In the genomic region with DNA sequence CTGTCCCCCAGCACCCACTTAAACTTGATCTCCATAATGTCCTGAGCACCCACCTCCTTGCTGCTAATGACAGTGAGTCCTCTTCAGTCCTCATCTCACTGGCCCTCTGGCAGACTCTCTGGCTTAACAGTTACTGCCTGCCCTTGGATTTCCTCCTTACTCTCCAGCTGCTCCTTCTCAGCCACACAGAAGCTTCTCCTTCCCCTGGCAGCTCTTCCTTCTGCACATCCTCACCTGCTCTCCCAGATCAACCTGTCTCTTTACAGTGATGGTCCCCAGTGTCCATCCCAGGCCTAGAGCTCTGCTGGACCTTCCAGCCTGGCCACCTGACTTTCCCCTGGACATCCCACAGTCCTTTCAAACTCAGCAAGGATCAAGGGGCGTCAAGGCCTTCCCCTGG, we compare ENCODE assay signal across 26 cellular contexts. TPM values are rescaled to one million over a fixed set of nuclear protein-coding genes. Genes with fewer than 3 reads are reported as not detected.
A peak's percentile ranks its signal among the peaks of the same experiment; 100 is the strongest.
DNase-seq lines count a peak whose midpoint lies in the region; ATAC-seq, FAIRE-seq and TF ChIP-seq lines count a peak whose summit lies in the region.
"Had no signal": no experiment of that assay in that cellular context is flagged by ENCODE, and none has a peak within 500 bp of the region (broad histone marks: within the 10 kb centered on the region; RNA-seq: fewer than 3 reads in every experiment).

No MANE protein-coding gene starts in this region.

- H3K79me1 ChIP-seq in H1 (ENCODE audit: low read depth, low read length) (no peaks in the 10 kb centered on the region), trophoblast cell (ENCODE audit: low read length) (peaks cover 10% of the 10 kb centered on the region)

- H3K23me2 ChIP-seq in H1 (ENCODE audit: low read depth, low read length): no peaks in the 10 kb centered on the region

- H3K27me3 Mint-ChIP-seq in T-helper 1 cell treated with Interleukin-12 subunit alpha and Interleukin-12 subunit beta and Interleukin-4 antibody, amounts not matched to agents 30 μg/mL and 1 μg/mL, for 36 hours (ENCODE audit: low read depth): peaks cover 6% of the 10 kb centered on the region
- H3K27me3 Mint-ChIP-seq: activated CD4-positive, alpha-beta T cell treated with anti-CD3 and anti-CD28 coated beads for 36 hours had no signal

- H3K4me3 ChIP-seq in OCI-LY3 (ENCODE audit: low read length): no peak overlapping the region
- no peak overlapping the region for H3K4me3 ChIP-seq in H1 (ENCODE audit: extremely low read depth in 1 of 4, insufficient read depth in 2 of 4, low read depth in 3 of 4, low read length in 4 of 4)
- H3K4me3 ChIP-seq in trophoblast cell (ENCODE audit: low read depth, low read length): no peak overlapping the region
- H3K4me3 ChIP-seq in Peyer's patch: no peak overlapping the region
- H3K4me3 ChIP-seq: body of pancreas, esophagus squamous epithelium, testis, uterus had no signal

- POLR2A ChIA-PET in H1 (lab: Charles Lee; ENCODE audit: partially characterized antibody): interaction anchor here (1.2 to 4.1 kb wide), 5 partner anchors 8 to 46 kb away, joined by 3 to 18 read pairs (median 4); no protein-coding TSS in a partner anchor

- H3K4me1 ChIP-seq in OCI-LY3 (ENCODE audit: low read length): peaks cover 23% of the 10 kb centered on the region
- peaks cover 2 to 9% (median 6%) of the 10 kb centered on the region in 4 experiments for H3K4me1 ChIP-seq in H1 (replicated peaks in 1 of 4; ENCODE audit: control insufficient read depth in 3 of 4, insufficient read depth in 4 of 4, low read length in 3 of 4)
- H3K4me1 ChIP-seq in trophoblast cell (ENCODE audit: control insufficient read depth in 1 of 2, insufficient read depth in 2 of 2, low read length in 2 of 2): peaks cover 4 to 11% of the 10 kb centered on the region in 2 experiments
- H3K4me1 ChIP-seq in Peyer's patch: no peaks in the 10 kb centered on the region
- H3K4me1 ChIP-seq: testis, uterus had no signal

- TF ChIP-seq POLR2A in H1 (IDR thresholded peaks at IDR 0.05; ENCODE audit: control extremely low read depth in 1 of 2, low read depth in 2 of 2, low read length in 2 of 2) (no peak), Peyer's patch (IDR thresholded peaks at IDR 0.05) (no peak)

- H3K27ac Mint-ChIP-seq in T-helper 1 cell treated with Interleukin-12 subunit alpha and Interleukin-12 subunit beta and Interleukin-4 antibody, amounts not matched to agents 30 μg/mL and 1 μg/mL, for 36 hours: peak overlapping the region; percentile 43
- H3K27ac Mint-ChIP-seq: activated CD4-positive, alpha-beta T cell treated with anti-CD3 and anti-CD28 coated beads for 36 hours; HFFc6 had no signal

- no peak for DNase-seq in T-helper 1 cell
- DNase-seq in H1 (ENCODE audit: low read depth in 1 of 2, low spot score in 2 of 2): no peak
- DNase-seq in trophoblast cell: no peak
- DNase-seq in Peyer's patch: no peak
- DNase-seq in SHP77 treated with DMSO at 0.1 percent for 48 hours (lab: John Stamatoyannopoulos, UW): no peak
- DNase-seq: 8988T; activated CD4-positive, alpha-beta T cell treated with anti-CD3 and anti-CD28 coated beads for 36 hours; activated T-cell treated with anti-CD3 and anti-CD28 coated beads, Interleukin-2, amount 50 U/mL, for 4 hours; body of pancreas; Calu3; CD4-positive, CD25-positive, alpha-beta regulatory T cell; cerebellar nuclear complex; esophagus squamous epithelium; foreskin keratinocyte; HFFc6; kidney; midbrain; naive thymus-derived CD8-positive, alpha-beta T cell; NCI-H1092; NCI-H187; stimulated activated naive CD4-positive, alpha-beta T cell; testis; uterus had no signal

- no peak overlapping the region for H2BK5ac ChIP-seq in H1 (ENCODE audit: low read depth, low read length)
- no peak overlapping the region for H2BK5ac ChIP-seq in trophoblast cell (ENCODE audit: low read depth, low read length, poor library complexity)

- H3K4me3 Mint-ChIP-seq in T-helper 1 cell treated with Interleukin-12 subunit alpha and Interleukin-12 subunit beta and Interleukin-4 antibody, amounts not matched to agents 30 μg/mL and 1 μg/mL, for 36 hours: no peak overlapping the region
- H3K4me3 Mint-ChIP-seq: activated CD4-positive, alpha-beta T cell treated with anti-CD3 and anti-CD28 coated beads for 36 hours; activated T-cell treated with anti-CD3 and anti-CD28 coated beads, Interleukin-2, amount 50 U/mL, for 4 hours; HFFc6; naive thymus-derived CD8-positive, alpha-beta T cell had no signal

- H2BK20ac ChIP-seq in H1 (ENCODE audit: low read length): peak overlapping the region; percentile 66

- no peaks in the 10 kb centered on the region for H3K79me2 ChIP-seq in OCI-LY3 (ENCODE audit: low read length)
- no peaks in the 10 kb centered on the region for H3K79me2 ChIP-seq in H1 (ENCODE audit: control insufficient read depth in 1 of 2, insufficient read depth in 2 of 2, low read length in 2 of 2)
- H3K79me2 ChIP-seq in trophoblast cell (ENCODE audit: control insufficient read depth, insufficient read depth, low read length, poor library complexity): no peaks in the 10 kb centered on the region

- CTCF ChIA-PET in H1 (lab: Charles Lee; ENCODE audit: partially characterized antibody): interaction anchor here (0.6 to 1.9 kb wide), 6 partner anchors 16 to 117 kb away, joined by 3 to 4 read pairs (median 3); no protein-coding TSS in a partner anchor

- H3K27ac ChIP-seq in OCI-LY3 (ENCODE audit: low read length) (no peak overlapping the region), H1 (ENCODE audit: low read depth, low read length) (no peak overlapping the region), trophoblast cell (ENCODE audit: low read depth, low read length) (no peak overlapping the region), Peyer's patch (no peak overlapping the region)
- H3K27ac ChIP-seq: body of pancreas, esophagus squamous epithelium, foreskin keratinocyte, testis, uterus had no signal

- no peaks in the 10 kb centered on the region for H4K20me1 ChIP-seq in OCI-LY3 (ENCODE audit: insufficient read depth, low read length)
- H4K20me1 ChIP-seq in H1 (replicated peaks in 1 of 2; ENCODE audit: control insufficient read depth in 1 of 2, insufficient read depth in 2 of 2, low read length in 2 of 2): no peaks in the 10 kb centered on the region

- no peak overlapping the region for H2AFZ ChIP-seq in OCI-LY3 (ENCODE audit: low read depth, low read length)
- H2AFZ ChIP-seq in H1 (ENCODE audit: low read length): no peak overlapping the region
- no peak overlapping the region for H2AFZ ChIP-seq in trophoblast cell (ENCODE audit: insufficient read depth, low read length, poor library complexity)

- H3K36me3 ChIP-seq in OCI-LY3 (replicated peaks; ENCODE audit: low read depth, low read length) (no peaks in the 10 kb centered on the region), H1 (ENCODE audit: control insufficient read depth in 2 of 4, insufficient read depth in 4 of 4, low read length in 3 of 4) (no peaks in the 10 kb centered on the region), trophoblast cell (ENCODE audit: control insufficient read depth in 1 of 2, insufficient read depth in 2 of 2, low read length in 2 of 2) (no peaks in the 10 kb centered on the region), Peyer's patch (no peaks in the 10 kb centered on the region)
- H3K36me3 ChIP-seq: esophagus squamous epithelium, uterus had no signal

- H2BK12ac ChIP-seq in H1 (ENCODE audit: low read depth, low read length): peak overlapping the region; percentile 96; the same call in 1 of the 2 replicates
- H2BK12ac ChIP-seq in trophoblast cell (ENCODE audit: low read length): peak overlapping the region; percentile 6

- H3K27me3 ChIP-seq in OCI-LY3 (ENCODE audit: low read depth, low read length) (no peaks in the 10 kb centered on the region), H1 (replicated peaks in 1 of 4; ENCODE audit: control insufficient read depth in 3 of 4, extremely low read depth in 1 of 4, insufficient read depth in 3 of 4, low read length in 3 of 4) (no peaks in the 10 kb centered on the region), trophoblast cell (ENCODE audit: insufficient read depth, low read length) (no peaks in the 10 kb centered on the region), Peyer's patch (no peaks in the 10 kb centered on the region)
- H3K27me3 ChIP-seq: body of pancreas, esophagus squamous epithelium, testis, uterus had no signal

- no peak overlapping the region for H4K8ac ChIP-seq in H1 (ENCODE audit: extremely low read depth, insufficient read depth, low read length)
- H4K8ac ChIP-seq in trophoblast cell (ENCODE audit: low read depth, low read length): no peak overlapping the region

- no peak for FAIRE-seq in H1 (lab: Jason Lieb, UNC)
- FAIRE-seq: kidney had no signal

- ATAC-seq in HG03175 (IDR thresholded peaks at IDR 0.05; ENCODE audit: unreplicated experiment): no peak
- ATAC-seq: activated CD4-positive, alpha-beta T cell treated with anti-CD3 and anti-CD28 coated beads for 36 hours; activated T-cell treated with anti-CD3 and anti-CD28 coated beads, Interleukin-2, amount 50 U/mL, for 4 hours; body of pancreas; foreskin keratinocyte; naive thymus-derived CD8-positive, alpha-beta T cell had no signal

- H3K36me3 Mint-ChIP-seq in T-helper 1 cell treated with Interleukin-12 subunit alpha and Interleukin-12 subunit beta and Interleukin-4 antibody, amounts not matched to agents 30 μg/mL and 1 μg/mL, for 36 hours (ENCODE audit: low read depth): peaks cover 3% of the 10 kb centered on the region
- H3K36me3 Mint-ChIP-seq: CD4-positive, CD25-positive, alpha-beta regulatory T cell; naive thymus-derived CD8-positive, alpha-beta T cell had no signal

- H3K9me3 ChIP-seq in OCI-LY3 (ENCODE audit: insufficient read depth, low read length) (no peaks in the 10 kb centered on the region), H1 (ENCODE audit: insufficient read depth in 2 of 2, low read depth in 1 of 2, low read length in 1 of 2) (no peaks in the 10 kb centered on the region), trophoblast cell (ENCODE audit: insufficient read depth, low read depth, low read length) (peaks cover 5% of the 10 kb centered on the region), Peyer's patch (no peaks in the 10 kb centered on the region)
- H3K9me3 ChIP-seq: body of pancreas, esophagus squamous epithelium, testis, uterus had no signal

- TF ChIP-seq CTCF in OCI-LY3 (IDR thresholded peaks at IDR 0.05; ENCODE audit: low read depth, low read length) (no peak), H1 (IDR thresholded peaks at IDR 0.05; ENCODE audit: control extremely low read depth in 1 of 3, insufficient read depth in 1 of 3, low read depth in 1 of 3, low read length in 3 of 3) (no peak), Peyer's patch (IDR thresholded peaks at IDR 0.05) (no peak)

- peak overlapping the region; percentile 96 for H2BK15ac ChIP-seq in H1 (ENCODE audit: low read length)

- H3K4ac ChIP-seq in H1 (replicated peaks; ENCODE audit: insufficient read length, low read depth, low read length): no peak overlapping the region
- H3K4ac ChIP-seq in trophoblast cell (ENCODE audit: low read depth, low read length): no peak overlapping the region

- peak overlapping the region; percentile 71; the same call in 1 of the 2 replicates for H3K18ac ChIP-seq in H1 (ENCODE audit: extremely low read depth, low read length)
- no peak overlapping the region for H3K18ac ChIP-seq in trophoblast cell (ENCODE audit: low read length)

- no peak overlapping the region for H2BK120ac ChIP-seq in H1 (replicated peaks; ENCODE audit: low read depth, low read length)
- peak overlapping the region; percentile 63 for H2BK120ac ChIP-seq in trophoblast cell (ENCODE audit: insufficient read depth, low read length, poor library complexity)

- H3K9me3 Mint-ChIP-seq in T-helper 1 cell treated with Interleukin-12 subunit alpha and Interleukin-12 subunit beta and Interleukin-4 antibody, amounts not matched to agents 30 μg/mL and 1 μg/mL, for 36 hours: no peaks in the 10 kb centered on the region
- H3K9me3 Mint-ChIP-seq: activated T-cell treated with anti-CD3 and anti-CD28 coated beads, Interleukin-2, amount 50 U/mL, for 4 hours; HFFc6; naive thymus-derived CD8-positive, alpha-beta T cell had no signal

- no peak for TF ChIP-seq EP300 in H1 (IDR thresholded peaks at IDR 0.05; ENCODE audit: borderline replicate concordance in 1 of 2, low read depth in 2 of 2, low read length in 2 of 2)

- H4K12ac ChIP-seq in trophoblast cell (ENCODE audit: low read depth, low read length): no peak overlapping the region

- no peak overlapping the region for H3K56ac ChIP-seq in H1 (replicated peaks; ENCODE audit: insufficient read length, low read depth, low read length)

- no peak overlapping the region for H3K14ac ChIP-seq in H1 (ENCODE audit: insufficient read length)
- H3K14ac ChIP-seq in trophoblast cell (ENCODE audit: low read length): peak overlapping the region; percentile 39

- H3K23ac ChIP-seq in H1 (ENCODE audit: insufficient read length) (no peak overlapping the region), trophoblast cell (ENCODE audit: low read length) (no peak overlapping the region)

- 83% methylated on average over 1 of the region's 1 CpG; no CpG with 5 or more reads in 1 of the 2 experiments for WGBS in H1 (ENCODE audit: extremely low coverage in 1 of 2, insufficient coverage in 1 of 2, insufficient read length in 1 of 2, insufficient replicate concordance in 2 of 2, low coverage in 1 of 2, low lambda C conversion rate in 2 of 2, missing lambda C conversion rate in 1 of 2), 2 experiments
- WGBS in trophoblast cell (ENCODE audit: extremely low coverage, insufficient coverage, insufficient read length): no CpG with 5 or more reads among the region's 1 CpG

- peaks cover 17% of the 10 kb centered on the region for H3K4me1 Mint-ChIP-seq in T-helper 1 cell treated with Interleukin-12 subunit alpha and Interleukin-12 subunit beta and Interleukin-4 antibody, amounts not matched to agents 30 μg/mL and 1 μg/mL, for 36 hours (ENCODE audit: low read depth)
- H3K4me1 Mint-ChIP-seq: naive thymus-derived CD8-positive, alpha-beta T cell had no signal

- H3K4me2 ChIP-seq in OCI-LY3 (ENCODE audit: low read length): peak overlapping the region; percentile 11
- no peak overlapping the region for H3K4me2 ChIP-seq in H1 (ENCODE audit: insufficient read depth in 1 of 2, low read depth in 2 of 2, low read length in 2 of 2)
- H3K4me2 ChIP-seq in trophoblast cell (ENCODE audit: low read length): no peak overlapping the region

- H4K5ac ChIP-seq in H1 (ENCODE audit: insufficient read length, low read depth, low read length): no peak overlapping the region

- peak overlapping the region; percentile 75; the same call in 1 of the 2 replicates for H2AK5ac ChIP-seq in H1 (ENCODE audit: low read depth, low read length)
- H2AK5ac ChIP-seq in trophoblast cell (ENCODE audit: low read length): peak overlapping the region; percentile 30

- no peak for TF ChIP-seq RAD21 in H1 (IDR thresholded peaks at IDR 0.05 in 1 of 2, conservative IDR thresholded peaks at IDR 0.05 in 1 of 2; ENCODE audit: low read depth in 2 of 2, low read length in 2 of 2)

- H3K9ac ChIP-seq in OCI-LY3 (ENCODE audit: low read length) (no peak overlapping the region), H1 (replicated peaks in 1 of 4; ENCODE audit: extremely low read depth in 1 of 4, low read depth in 3 of 4, low read length in 3 of 4) (no peak overlapping the region), trophoblast cell (ENCODE audit: low read length) (no peak overlapping the region)

- H4K91ac ChIP-seq in H1 (replicated peaks; ENCODE audit: insufficient read length, low read length) (peak overlapping the region; percentile 70), trophoblast cell (ENCODE audit: low read depth, low read length) (no peak overlapping the region)

RNA-seq across cellular contexts. Expression of a gene that starts 47.4 kb away (rescaled TPM):
- total RNA-seq in H1 (2021; fragmentation: NEBNext Ultra II Directional; extraction: Animal tissue kit (Norgen Biotek cat#: 25700)): 11.1 and 12.4 TPM in 2 replicates
- 10.1 and 17.3 TPM in 2 replicates for polyA plus RNA-seq in H1 (2011; rRNA removed)
- polyA plus RNA-seq in H1 (2011; cell fraction: cytosol; rRNA removed): 9.1 TPM
- polyA plus RNA-seq in H1 (2011; cell fraction: nucleus; rRNA removed): 41.6 TPM
- 7.8 to 10.4 TPM (median 8.7 TPM) in 4 replicates for polyA plus RNA-seq in H1 (2012, experiment 1 of 2)
- 5.0 TPM for polyA plus RNA-seq in H1 (2012, experiment 2 of 2)
- 13.2 TPM for polyA plus RNA-seq in H1 (2013, experiment 1 of 2)
- 11.1 TPM for polyA plus RNA-seq in H1 (2013, experiment 2 of 2)
- polyA minus RNA-seq in H1 (2011; rRNA and poly(A)+ RNA removed): 16.5 and 18.3 TPM in 2 replicates
- polyA minus RNA-seq in H1 (2011; cell fraction: cytosol; rRNA and poly(A)+ RNA removed): 12.3 TPM
- polyA minus RNA-seq in H1 (2011; cell fraction: nucleus; rRNA and poly(A)+ RNA removed): 14.3 TPM
- polyA plus RNA-seq in trophoblast cell (2013): 49.5 and 54.4 TPM in 2 replicates
- total RNA-seq in Peyer's patch: 10 to 100 TPM; 43.7 to 80.0 (median 60.2) TPM
